Comparison of ENCODE assay signal across 19 cellular contexts in the genomic region with DNA sequence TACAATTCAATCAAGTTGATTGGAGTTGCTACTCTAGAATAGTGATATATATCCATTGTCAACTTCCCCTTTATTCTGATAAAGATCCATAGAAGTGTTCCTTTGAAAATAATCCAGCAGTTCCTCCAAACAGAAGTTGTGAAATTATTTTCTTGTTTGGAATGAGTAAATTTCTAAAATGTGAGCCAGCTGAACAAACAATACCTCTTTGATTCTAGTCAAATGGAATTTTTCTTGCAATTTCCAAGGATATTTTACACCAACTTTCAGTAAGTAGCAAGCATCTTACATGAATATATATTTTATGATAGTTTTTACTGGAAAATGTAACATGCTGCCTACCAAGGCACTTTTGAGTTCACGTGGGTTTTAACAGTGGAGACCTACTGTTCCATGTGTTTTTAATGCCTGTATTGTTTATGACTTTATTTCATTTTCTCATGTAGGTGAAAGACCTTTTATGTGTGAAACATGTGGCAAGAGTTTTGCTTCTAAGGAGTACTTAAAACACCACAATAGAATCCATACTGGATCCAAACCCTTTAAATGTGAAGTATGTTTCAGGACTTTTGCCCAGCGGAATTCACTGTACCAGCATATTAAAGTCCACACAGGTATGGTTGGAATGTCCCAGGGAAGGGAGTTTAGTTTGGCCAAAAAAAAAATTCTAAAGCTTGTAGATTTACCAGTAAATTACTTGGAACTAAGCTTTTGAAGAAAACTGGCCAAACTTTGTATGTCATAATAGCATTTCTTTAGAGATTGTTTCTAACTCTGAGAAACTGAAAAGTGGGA. TPM values are rescaled to one million over a fixed set of nuclear protein-coding genes. Genes with fewer than 3 reads are reported as not detected.
DNase-seq lines count a peak whose midpoint lies in the region; ATAC-seq and TF ChIP-seq lines count a peak whose summit lies in the region.
"Had no signal": no experiment of that assay in that cellular context is flagged by ENCODE, and none has a peak within 500 bp of the region (broad histone marks: within the 10 kb centered on the region; RNA-seq: fewer than 3 reads in every experiment).

No MANE protein-coding gene starts in this region.

- H3K9me3 ChIP-seq in DND-41 (ENCODE audit: insufficient read depth, low read length, severe bottlenecking) (no peaks in the 10 kb centered on the region), psoas muscle (no peaks in the 10 kb centered on the region), neuronal stem cell (replicated peaks in 1 of 2; ENCODE audit: control insufficient read depth in 2 of 2, insufficient read depth in 1 of 2, low read depth in 1 of 2, low read length in 2 of 2) (peaks cover 0 to 8% of the 10 kb centered on the region in 2 donors)
- H3K9me3 ChIP-seq: BLaER1, thoracic aorta had no signal

- H3K4me3 Mint-ChIP-seq in activated naive CD8-positive, alpha-beta T cell: no peak overlapping the region
- H3K4me3 Mint-ChIP-seq: dendritic cell treated with granulocyte-macrophage colony-stimulating factor and Interleukin-4, amounts not matched to agents 40 ng/mL and 50 ng/mL, for 4 days had no signal

- H3K23ac ChIP-seq in neuronal stem cell (ENCODE audit: low read depth, low read length, poor library complexity): no peak overlapping the region

- H3K4me2 ChIP-seq in DND-41 (ENCODE audit: insufficient read depth, low read length): peak overlapping the region; percentile 50; the same call in 1 of the 2 replicates
- H3K4me2 ChIP-seq in neuronal stem cell (ENCODE audit: insufficient read depth, low read length, poor library complexity, severe bottlenecking): no peak overlapping the region
- H3K4me2 ChIP-seq: BLaER1 had no signal

- H3K27me3 Mint-ChIP-seq in activated naive CD8-positive, alpha-beta T cell: no peaks in the 10 kb centered on the region
- H3K27me3 Mint-ChIP-seq: dendritic cell treated with granulocyte-macrophage colony-stimulating factor and Interleukin-4, amounts not matched to agents 40 ng/mL and 50 ng/mL, for 4 days had no signal

- peaks cover 42% of the 10 kb centered on the region for H3K4me1 Mint-ChIP-seq in activated naive CD8-positive, alpha-beta T cell (ENCODE audit: low read depth)

- H2BK15ac ChIP-seq in neuronal stem cell (ENCODE audit: low read length): no peak overlapping the region

- H4K20me1 ChIP-seq in DND-41 (ENCODE audit: insufficient read depth, low read length): peaks cover 54% of the 10 kb centered on the region

- H3K9me3 Mint-ChIP-seq in activated naive CD8-positive, alpha-beta T cell (ENCODE audit: low read depth): no peaks in the 10 kb centered on the region
- H3K9me3 Mint-ChIP-seq: dendritic cell treated with granulocyte-macrophage colony-stimulating factor and Interleukin-4, amounts not matched to agents 40 ng/mL and 50 ng/mL, for 4 days had no signal

- H3K27ac ChIP-seq in DND-41 (ENCODE audit: low read length): no peak overlapping the region
- peak overlapping the region; percentile 7 for H3K27ac ChIP-seq in psoas muscle
- no peak overlapping the region for H3K27ac ChIP-seq in neuronal stem cell (replicated peaks; ENCODE audit: low read length)
- H3K27ac ChIP-seq: BLaER1, parathyroid adenoma, thoracic aorta had no signal

- peaks cover 93% of the 10 kb centered on the region for H3K36me3 ChIP-seq in DND-41 (ENCODE audit: insufficient read depth, low read length)
- peaks cover 9 to 78% of the 10 kb centered on the region in 2 donors for H3K36me3 ChIP-seq in psoas muscle (ENCODE audit: insufficient read depth in 1 of 2, low read depth in 1 of 2)
- H3K36me3 ChIP-seq in neuronal stem cell (replicated peaks in 1 of 2; ENCODE audit: control insufficient read depth in 2 of 2, insufficient read depth in 2 of 2, low read length in 2 of 2): peaks cover 34 to 97% of the 10 kb centered on the region in 2 donors

- no peak overlapping the region for H3K18ac ChIP-seq in neuronal stem cell (ENCODE audit: low read length)

- H3K9ac ChIP-seq in DND-41 (ENCODE audit: low read depth, low read length): no peak overlapping the region
- no peak overlapping the region for H3K9ac ChIP-seq in neuronal stem cell (ENCODE audit: low read depth, low read length, poor library complexity)
- H3K9ac ChIP-seq: BLaER1, parathyroid adenoma had no signal

- no peak overlapping the region for H3K4ac ChIP-seq in neuronal stem cell (ENCODE audit: low read length)

- H3K27me3 ChIP-seq in DND-41 (ENCODE audit: insufficient read depth, low read length, poor library complexity) (no peaks in the 10 kb centered on the region), psoas muscle (ENCODE audit: insufficient read depth in 3 of 3, low read length in 2 of 3) (no peaks in the 10 kb centered on the region), neuronal stem cell (ENCODE audit: control insufficient read depth in 3 of 3, insufficient read depth in 3 of 3, low read depth in 1 of 3, low read length in 3 of 3) (no peaks in the 10 kb centered on the region)
- H3K27me3 ChIP-seq: BLaER1 had no signal

- no peak overlapping the region for H3K14ac ChIP-seq in neuronal stem cell (ENCODE audit: low read length)

- H2BK120ac ChIP-seq in neuronal stem cell (ENCODE audit: low read depth, low read length): no peak overlapping the region

- no peak overlapping the region for H2AK5ac ChIP-seq in neuronal stem cell (ENCODE audit: low read depth, low read length)

- peak overlapping the region; percentile 94 for H3K27ac Mint-ChIP-seq in activated naive CD8-positive, alpha-beta T cell
- H3K27ac Mint-ChIP-seq: dendritic cell treated with granulocyte-macrophage colony-stimulating factor and Interleukin-4, amounts not matched to agents 40 ng/mL and 50 ng/mL, for 4 days had no signal

- H3K4me3 ChIP-seq in DND-41 (ENCODE audit: low read depth in 1 of 2, low read length in 2 of 2): no peak overlapping the region
- H3K4me3 ChIP-seq in psoas muscle: no peak overlapping the region
- no peak overlapping the region for H3K4me3 ChIP-seq in neuronal stem cell (ENCODE audit: low read length in 2 of 2)
- H3K4me3 ChIP-seq: BLaER1, skin epidermis, thoracic aorta had no signal

- H3K4me1 ChIP-seq in DND-41 (ENCODE audit: insufficient read depth, low read length) (peaks cover 45% of the 10 kb centered on the region), psoas muscle (peaks cover 56% of the 10 kb centered on the region), neuronal stem cell (ENCODE audit: control insufficient read depth in 2 of 2, insufficient read depth in 1 of 2, low read depth in 1 of 2, low read length in 2 of 2) (no peaks in the 10 kb centered on the region)

- no peak overlapping the region for H2BK12ac ChIP-seq in neuronal stem cell (ENCODE audit: low read length)

- DNase-seq in DND-41 (no peak), fibroblast of peridontal ligament (ENCODE audit: extremely low read depth) (peak; percentile 67), psoas muscle (no peak), NCI-H2196 treated with DMSO at 0.1 percent for 48 hours (lab: John Stamatoyannopoulos, UW; ENCODE audit: unreplicated experiment) (no peak), neuronal stem cell (ENCODE audit: low spot score) (no peak), cortex of kidney (lab: John Stamatoyannopoulos, UW) (no peak)
- DNase-seq: glutamatergic neuron; left ventricle myocardium superior; NCI-H1417 treated with DMSO at 0.1 percent for 48 hours; NCI-H82; stimulated activated CD8-positive, alpha-beta memory T cell treated with anti-CD3 and anti-CD28 coated beads, Interleukin-4, amount 100 ng/mL, for 48 hours; T1000 had no signal

- TF ChIP-seq CTCF in DND-41 (IDR thresholded peaks at IDR 0.05; ENCODE audit: borderline replicate concordance, extremely low read depth, low read length, poor library complexity, severe bottlenecking) (no peak), psoas muscle (IDR thresholded peaks at IDR 0.05) (no peak)

- no peak overlapping the region for H2BK5ac ChIP-seq in neuronal stem cell (ENCODE audit: low read length)

- H4K91ac ChIP-seq in neuronal stem cell (ENCODE audit: low read depth, low read length, poor library complexity): no peak overlapping the region

- ATAC-seq in DND-41 (ENCODE audit: insufficient read depth, low read depth) (no peak), psoas muscle (no peak), HG02973 (IDR thresholded peaks at IDR 0.05; ENCODE audit: unreplicated experiment) (no peak)
- ATAC-seq: left ventricle myocardium superior had no signal

- H4K8ac ChIP-seq in neuronal stem cell (ENCODE audit: low read depth, low read length): no peak overlapping the region

- peaks cover 11% of the 10 kb centered on the region for H3K36me3 Mint-ChIP-seq in activated naive CD8-positive, alpha-beta T cell

- WGBS in psoas muscle, 3 donors: 83 to 92% (median 86%) methylated on average over 2 of the region's 2 CpGs
- no CpG with 5 or more reads among the region's 2 CpGs for WGBS in neuronal stem cell (ENCODE audit: extremely low coverage in 2 of 2, insufficient read length in 2 of 2, insufficient replicate concordance in 1 of 2), 2 donors

- H2AFZ ChIP-seq in DND-41 (ENCODE audit: low read depth, low read length) (no peak overlapping the region), neuronal stem cell (ENCODE audit: low read length) (no peak overlapping the region)
- H2AFZ ChIP-seq: parathyroid adenoma had no signal

- peaks cover 60% of the 10 kb centered on the region for H3K79me2 ChIP-seq in DND-41 (ENCODE audit: insufficient read depth, low read length)

- peaks cover 4% of the 10 kb centered on the region for H3K79me1 ChIP-seq in neuronal stem cell (ENCODE audit: low read depth, low read length)

- intact Hi-C loops in psoas muscle (cut with DNase I): no loop called here

RNA-seq across cellular contexts. Expression of a gene that starts 6.5 kb away (rescaled TPM):
- total RNA-seq in psoas muscle: 10 to 100 TPM in 3 of 4 donors, 1 to 10 TPM in 1; 9.7 to 20.7 (median 11.9) TPM
- polyA plus RNA-seq in psoas muscle: 10 to 100 TPM in 1 of 3 donors, 1 to 10 TPM in 2; 5.3 to 10.5 (median 6.8) TPM
- 6.0 TPM for polyA plus RNA-seq in neuronal stem cell (2013, experiment 1 of 2)
- 6.0 TPM for polyA plus RNA-seq in neuronal stem cell (2013, experiment 2 of 2)

RNA-seq across cellular contexts. Expression of a gene that starts 17.9 kb away (rescaled TPM):
- 10 to 100 TPM in 3 of 4 donors, 1 to 10 TPM in 1; 6.7 to 18.9 (median 11.1) TPM for total RNA-seq in psoas muscle
- 10 to 100 TPM in 2 of 3 donors, 1 to 10 TPM in 1; 8.9 to 29.9 (median 11.4) TPM for polyA plus RNA-seq in psoas muscle
- polyA plus RNA-seq in neuronal stem cell (2013, experiment 1 of 2): 32.1 TPM
- polyA plus RNA-seq in neuronal stem cell (2013, experiment 2 of 2): 32.9 TPM

RNA-seq across cellular contexts. Expression of a gene that starts 52.8 kb away (rescaled TPM):
- 1 to 10 TPM; 2.5 to 5.0 (median 3.5) TPM for total RNA-seq in psoas muscle
- 10 to 100 TPM in 1 of 3 donors, 1 to 10 TPM in 2; 1.8 to 12.3 (median 3.0) TPM for polyA plus RNA-seq in psoas muscle
- polyA plus RNA-seq in neuronal stem cell (2013, experiment 1 of 2): 5.9 TPM
- polyA plus RNA-seq in neuronal stem cell (2013, experiment 2 of 2): 6.0 TPM
